8 cellular contexts compared by ENCODE assay signal in the genomic region with DNA sequence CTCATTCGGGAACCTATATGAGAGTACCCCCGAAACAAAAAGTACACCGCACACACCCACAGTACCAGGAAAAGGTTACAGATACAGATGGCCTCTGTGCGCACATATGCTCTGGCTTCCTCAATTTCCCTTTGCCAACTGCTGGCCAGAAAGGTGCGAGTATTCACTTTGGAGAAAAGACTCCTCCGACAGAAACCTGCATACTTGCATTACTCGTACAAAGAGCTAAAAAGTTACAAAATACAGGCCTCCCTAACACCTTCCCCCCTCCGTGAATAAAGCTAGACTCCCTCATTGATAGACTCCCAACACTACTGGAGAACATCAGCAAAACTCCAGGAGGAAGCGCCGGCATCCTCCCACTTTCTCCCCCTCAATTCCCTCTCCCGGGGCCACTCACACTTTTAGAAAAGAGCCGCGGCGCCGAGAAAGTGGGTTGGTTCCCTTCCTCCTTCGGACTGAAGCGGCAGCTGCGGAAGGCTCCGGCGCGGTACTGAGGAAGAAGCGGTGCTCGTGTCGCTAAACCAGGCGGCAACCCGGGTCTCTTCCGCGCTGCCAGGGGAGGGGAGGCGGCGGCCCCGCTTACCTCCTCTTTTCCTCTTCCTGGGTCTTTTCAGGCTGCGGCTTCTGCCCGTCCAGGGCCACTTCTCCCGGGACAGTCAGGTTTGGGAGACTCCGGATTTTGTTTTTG. TPM values are rescaled to one million over a fixed set of nuclear protein-coding genes. Genes with fewer than 3 reads are reported as not detected.
DNase-seq lines count a peak whose midpoint lies in the region; FAIRE-seq and TF ChIP-seq lines count a peak whose summit lies in the region.

No MANE protein-coding gene starts in this region.

- no peaks in the 10 kb centered on the region; the same call in 1 of the 2 replicates for H3K27me3 Mint-ChIP-seq in HFFc6 (ENCODE audit: insufficient read depth)

- peak overlapping the region; percentile 95 to 97 for H3K27ac ChIP-seq in breast epithelium

- H3K9me3 ChIP-seq in breast epithelium, result peaks cover 1 to 2% of the 10 kb centered on the region in 2 donors

- DNase-seq in AML-193 (lab: John Stamatoyannopoulos, UW) (peak; percentile 32 to 35), HFFc6 (no peak), T-helper 22 cell (ENCODE audit: low read depth) (peak; percentile 27), breast epithelium (ENCODE audit: low spot score in 2 of 2) (no peak), kidney epithelial cell (ENCODE audit: low read depth) (no peak), NCI-H1694 treated with DMSO at 0.1 percent for 48 hours (lab: John Stamatoyannopoulos, UW) (no peak), D721Med (ENCODE audit: insufficient read length, low spot score) (no peak)
- peak; percentile 51 for DNase-seq in stimulated activated CD4-positive, alpha-beta T cell treated with anti-CD3 and anti-CD28 coated beads, Interleukin-1b, Interleukin-23, amount 100 ng/mL, for 48 hours

- no peak for FAIRE-seq in D721Med (lab: Jason Lieb, UNC)

- no peaks in the 10 kb centered on the region for H3K27me3 ChIP-seq in breast epithelium
- no peaks in the 10 kb centered on the region for H3K27me3 ChIP-seq in kidney epithelial cell (ENCODE audit: control insufficient read depth, insufficient read depth, low read length)

- H3K36me3 ChIP-seq in breast epithelium, result no peaks in the 10 kb centered on the region
- H3K36me3 ChIP-seq in kidney epithelial cell (ENCODE audit: control insufficient read depth, insufficient read depth, low read length), result no peaks in the 10 kb centered on the region

- no peaks in the 10 kb centered on the region for H3K9me3 Mint-ChIP-seq in HFFc6

- no peaks in the 10 kb centered on the region; the same call in 1 of the 2 replicates for H3K36me3 Mint-ChIP-seq in HFFc6 (ENCODE audit: low read depth)

- peak overlapping the region; percentile 98 for H3K4me3 Mint-ChIP-seq in HFFc6

- no peak for TF ChIP-seq POLR2A in breast epithelium (IDR thresholded peaks at IDR 0.05)

- H3K4me1 ChIP-seq in breast epithelium, result peaks cover 0 to 13% of the 10 kb centered on the region in 2 donors

- TF ChIP-seq CTCF in HFFc6 (IDR thresholded peaks at IDR 0.05), result no peak
- no peak for TF ChIP-seq CTCF in breast epithelium (IDR thresholded peaks at IDR 0.05)
- no peak for TF ChIP-seq CTCF in kidney epithelial cell (IDR thresholded peaks at IDR 0.05; ENCODE audit: insufficient read depth, low read length, poor library complexity, severe bottlenecking)
- TF ChIP-seq CTCF in D721Med (IDR thresholded peaks at IDR 0.05; ENCODE audit: insufficient read depth, missing control alignments), result no peak

- intact Hi-C loops in breast epithelium (cut with DNase I; ENCODE audit: low total_unique reads), result no loop called here

- H3K4me1 Mint-ChIP-seq in HFFc6 (ENCODE audit: low read depth), result peaks cover 57% of the 10 kb centered on the region

- H3K4me3 ChIP-seq in breast epithelium (peak overlapping the region; percentile 84 to 98 (median 97)), kidney epithelial cell (ENCODE audit: low read depth, low read length) (peak overlapping the region; percentile 72)

- peak overlapping the region; percentile 78 for H3K27ac Mint-ChIP-seq in HFFc6

RNA-seq across cellular contexts. Expression of a gene that starts 1.2 kb away (rescaled TPM):
- 10 to 100 TPM; 17.4 to 26.1 (median 19.5) TPM for total RNA-seq in HFFc6 (2021; fragmentation: NEBNext Ultra II Directional; extraction: Animal tissue kit (Norgen Biotek cat#: 25700))
- 100 to 1,000 TPM in 2 of 3 donors, 10 to 100 TPM in 1; 55.7 to 247 (median 117) TPM for total RNA-seq in breast epithelium
- 21.8 and 29.8 TPM in 2 replicates for total RNA-seq in kidney epithelial cell

Comparison
In these comparisons a context has a peak if more than half of its experiments do, and no peak if none do; other contexts are left out.
1. DNase-seq: peak in AML-193 (2 of 2), T-helper 22 cell (single experiment) and stimulated activated CD4-positive, alpha-beta T cell treated with anti-CD3 and anti-CD28 coated beads, Interleukin-1b, Interleukin-23, amount 100 ng/mL, for 48 hours (single experiment); none in HFFc6 (single experiment), breast epithelium (0 of 2), kidney epithelial cell (single experiment), NCI-H1694 treated with DMSO at 0.1 percent for 48 hours (single experiment) and D721Med (single experiment).